In genomic region chr4:9758641-9759317, GRCh38 we compare ENCODE assay signal across 28 cellular contexts. TPM values are rescaled to one million over a fixed set of nuclear protein-coding genes. Genes with fewer than 3 reads are reported as not detected.
"Had no signal": no experiment of that assay in that cellular context is flagged by ENCODE, and none has a peak within 500 bp of the region (broad histone marks: within the 10 kb centered on the region; RNA-seq: fewer than 3 reads in every experiment).

No MANE protein-coding gene starts in this region.

- H3K9me3 ChIP-seq: heart left ventricle, prostate gland, stomach, suprapubic skin, tibial nerve had no signal

- H3K27ac Mint-ChIP-seq: activated CD4-positive, alpha-beta memory T cell treated with anti-CD3 and anti-CD28 coated beads, Interleukin-2, amount 10 ng/mL, durations not matched to agents 7 days and 5 days; activated naive CD4-positive, alpha-beta T cell treated with anti-CD3 and anti-CD28 coated beads, Interleukin-2, amount 10 ng/mL, durations not matched to agents 7 days and 5 days; brain; mesothelial cell of epicardium; naive thymus-derived CD8-positive, alpha-beta T cell; WTC11 had no signal

- H3K36me3 ChIP-seq: heart left ventricle, prostate gland, stomach, suprapubic skin, tibial nerve had no signal

- H3K27me3 ChIP-seq: tibial nerve had no signal

- H3K4me1 ChIP-seq: heart left ventricle, prostate gland, stomach, suprapubic skin, tibial nerve had no signal

- FAIRE-seq: endometrium, islet of Langerhans had no signal

- H3K9me3 Mint-ChIP-seq: activated CD4-positive, alpha-beta memory T cell treated with anti-CD3 and anti-CD28 coated beads, Interleukin-2, amount 10 ng/mL, durations not matched to agents 7 days and 5 days; activated naive CD4-positive, alpha-beta T cell treated with anti-CD3 and anti-CD28 coated beads, Interleukin-2, amount 10 ng/mL, durations not matched to agents 7 days and 5 days; activated T-cell treated with anti-CD3 and anti-CD28 coated beads, Interleukin-2, amount 50 U/mL, for 4 hours; mesothelial cell of epicardium; naive thymus-derived CD8-positive, alpha-beta T cell; WTC11 had no signal

- H3K4me3 ChIP-seq: heart left ventricle, prostate gland, stomach, suprapubic skin, tibial nerve had no signal

- H3K36me3 Mint-ChIP-seq: activated naive CD4-positive, alpha-beta T cell treated with anti-CD3 and anti-CD28 coated beads, Interleukin-2, amount 10 ng/mL, durations not matched to agents 7 days and 5 days; brain; mesothelial cell of epicardium; naive thymus-derived CD8-positive, alpha-beta T cell; WTC11 had no signal

- H3K4me3 Mint-ChIP-seq: activated CD4-positive, alpha-beta memory T cell treated with anti-CD3 and anti-CD28 coated beads, Interleukin-2, amount 10 ng/mL, durations not matched to agents 7 days and 5 days; activated naive CD4-positive, alpha-beta T cell treated with anti-CD3 and anti-CD28 coated beads, Interleukin-2, amount 10 ng/mL, durations not matched to agents 7 days and 5 days; activated T-cell treated with anti-CD3 and anti-CD28 coated beads, Interleukin-2, amount 50 U/mL, for 4 hours; brain; mesothelial cell of epicardium; naive thymus-derived CD8-positive, alpha-beta T cell; WTC11 had no signal

- H3K4me1 Mint-ChIP-seq: activated CD4-positive, alpha-beta memory T cell treated with anti-CD3 and anti-CD28 coated beads, Interleukin-2, amount 10 ng/mL, durations not matched to agents 7 days and 5 days; activated naive CD4-positive, alpha-beta T cell treated with anti-CD3 and anti-CD28 coated beads, Interleukin-2, amount 10 ng/mL, durations not matched to agents 7 days and 5 days; brain; naive thymus-derived CD8-positive, alpha-beta T cell; WTC11 had no signal

- DNase-seq: activated CD4-positive, alpha-beta memory T cell treated with anti-CD3 and anti-CD28 coated beads, Interleukin-2, amount 10 ng/mL, durations not matched to agents 7 days and 5 days; activated CD8-positive, alpha-beta memory T cell treated with anti-CD3 and anti-CD28 coated beads, Interleukin-2, amount 50 U/mL, for 4 hours; activated effector memory CD4-positive, alpha-beta T cell treated with Interleukin-2 at 50 U/mL for 16 hours; activated naive CD4-positive, alpha-beta T cell treated with anti-CD3 and anti-CD28 coated beads, Interleukin-2, amount 10 ng/mL, durations not matched to agents 7 days and 5 days; activated T-cell treated with anti-CD3 and anti-CD28 coated beads, Interleukin-2, amount 50 U/mL, for 4 hours; aorta; heart left ventricle; left ventricle myocardium superior; mammary epithelial cell; naive thymus-derived CD8-positive, alpha-beta T cell; stimulated activated CD4-positive, alpha-beta T cell treated with anti-CD3 and anti-CD28 coated beads, Interleukin-4, amount 100 ng/mL, for 24 hours; stomach; T-helper 1 cell; T-helper 9 cell had no signal

- H3K27ac ChIP-seq: heart left ventricle, prostate gland, stomach, suprapubic skin, tibial nerve had no signal

- ATAC-seq: activated T-cell treated with anti-CD3 and anti-CD28 coated beads, Interleukin-2, amount 50 U/mL, for 4 hours; heart left ventricle; left ventricle myocardium superior; WTC11 had no signal

RNA-seq across cellular contexts. Expression of gene DRD5, which starts 22.7 kb away (rescaled TPM):
- total RNA-seq: activated CD4-positive, alpha-beta memory T cell treated with anti-CD3 and anti-CD28 coated beads, Interleukin-2, amount 10 ng/mL, durations not matched to agents 7 days and 5 days; activated T-cell treated with anti-CD3 and anti-CD28 coated beads, Interleukin-2, amount 50 U/mL, for 4 hours; aorta; cardiac septum; chondrocyte; epithelial cell of proximal tubule; fibroblast of villous mesenchyme; left ventricle myocardium superior; mammary epithelial cell; naive thymus-derived CD8-positive, alpha-beta T cell; osteocyte; prostate gland; stomach; suprapubic skin; tibial nerve had no signal
- polyA plus RNA-seq: aorta; mammary epithelial cell; naive thymus-derived CD8-positive, alpha-beta T cell; urinary bladder had no signal
